1 cellular context compared by ENCODE assay signal in genomic region chr1:3775248-3775497, GRCh38.
TF ChIP-seq lines count a peak whose summit lies in the region.

No MANE protein-coding gene starts in this region.

TF ChIP-seq in H1, 55 proteins besides CTCF, POLR2A, EP300 and RAD21:
- TF ChIP-seq RNF2 (IDR thresholded peaks at IDR 0.05; ENCODE audit: borderline replicate concordance, low read depth, low read length, missing control alignments, poor library complexity, severe bottlenecking), result no peak
- no peak for TF ChIP-seq TCF12 (IDR thresholded peaks at IDR 0.05; ENCODE audit: low read depth, low read length)
- no peak for TF ChIP-seq JUN (IDR thresholded peaks at IDR 0.05; ENCODE audit: low read depth, low read length)
- TF ChIP-seq ATF2 (IDR thresholded peaks at IDR 0.05; ENCODE audit: low read length), result no peak
- no peak for TF ChIP-seq POLR2AphosphoS5 (IDR thresholded peaks at IDR 0.05; ENCODE audit: low read depth, low read length)
- no peak for TF ChIP-seq SIN3A (conservative IDR thresholded peaks at IDR 0.05 in 1 of 2, IDR thresholded peaks at IDR 0.05 in 1 of 2; ENCODE audit: low read depth in 1 of 2, low read length in 2 of 2)
- no peak for TF ChIP-seq MAFK (IDR thresholded peaks at IDR 0.05; ENCODE audit: low read depth, low read length)
- TF ChIP-seq SAP30 (IDR thresholded peaks at IDR 0.05; ENCODE audit: insufficient read depth, insufficient replicate concordance, low read length), result no peak
- TF ChIP-seq E2F6 (IDR thresholded peaks at IDR 0.05), result no peak
- no peak for TF ChIP-seq CHD2 (IDR thresholded peaks at IDR 0.05; ENCODE audit: low read length)
